ENCODE assay signal across 9 cellular contexts in the genomic region with DNA sequence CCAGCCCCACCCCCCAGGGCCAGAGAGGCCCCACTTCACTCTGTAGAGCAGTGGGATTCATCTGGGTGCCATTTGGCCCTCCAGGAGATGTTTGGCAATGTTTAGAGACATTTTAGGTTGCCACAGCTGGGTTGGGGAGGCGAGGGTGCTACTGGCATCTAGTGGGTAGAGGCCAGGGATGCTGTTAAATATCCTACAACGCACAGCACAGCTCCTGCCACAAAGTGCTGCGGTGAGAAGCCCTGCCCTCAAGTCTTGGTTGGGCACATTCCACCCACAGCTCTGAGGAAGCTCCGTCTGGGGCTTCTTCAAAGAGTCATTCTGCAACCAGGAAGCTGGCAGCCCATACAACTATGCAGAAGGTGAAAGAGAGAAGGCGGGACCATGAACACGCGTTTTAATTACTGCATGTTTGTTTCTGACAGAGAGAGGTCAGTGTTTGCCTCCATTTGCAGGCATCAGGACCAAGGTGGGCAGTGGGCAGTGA. TPM values are rescaled to one million over a fixed set of nuclear protein-coding genes. Genes with fewer than 3 reads are reported as not detected.
DNase-seq lines count a peak whose midpoint lies in the region; ATAC-seq and TF ChIP-seq lines count a peak whose summit lies in the region.
"Had no signal": no experiment of that assay in that cellular context is flagged by ENCODE, and none has a peak within 500 bp of the region (broad histone marks: within the 10 kb centered on the region; RNA-seq: fewer than 3 reads in every experiment).

No MANE protein-coding gene starts in this region.

- H3K36me3 ChIP-seq in BLaER1 (no peaks in the 10 kb centered on the region), IMR-90 (ENCODE audit: control insufficient read depth, insufficient read depth, low read length) (no peaks in the 10 kb centered on the region), mesenchymal stem cell (ENCODE audit: control insufficient read depth in 1 of 2, insufficient read depth in 2 of 2, low read depth in 1 of 2, low read length in 2 of 2) (no peaks in the 10 kb centered on the region), upper lobe of right lung (no peaks in the 10 kb centered on the region), brain microvascular endothelial cell (replicated peaks) (no peaks in the 10 kb centered on the region)

- no peak overlapping the region for H3K4ac ChIP-seq in IMR-90 (ENCODE audit: low read depth, low read length)
- H3K4ac ChIP-seq in mesenchymal stem cell (ENCODE audit: low read depth in 1 of 2, low read length in 2 of 2) = no peak overlapping the region

- CTCF ChIA-PET in IMR-90 (lab: Yijun Ruan, JAX) = no interaction called here

- in situ Hi-C loops in IMR-90 (cut with MboI; ENCODE audit: low sequenced_read_pairs) (no loop called here), brain microvascular endothelial cell (cut with HindIII; ENCODE audit: low pct_ligation_motif_present, low sequenced_read_pairs) (no loop called here)

- POLR2A ChIA-PET in IMR-90 (lab: Charles Lee; ENCODE audit: unreplicated experiment) = no interaction called here

- H4K5ac ChIP-seq in IMR-90 (ENCODE audit: low read depth, low read length) = no peak overlapping the region; the same call in 1 of the 2 replicates

- H3K9me1 ChIP-seq in IMR-90 (ENCODE audit: insufficient read depth, low read length) = no peaks in the 10 kb centered on the region

- peak; percentile 52 for ATAC-seq in GM19467 (IDR thresholded peaks at IDR 0.05; ENCODE audit: unreplicated experiment)
- ATAC-seq in IMR-90 (ENCODE audit: low read depth) = no peak
- ATAC-seq in upper lobe of right lung = peak; percentile 93

- H3K18ac ChIP-seq in IMR-90 (ENCODE audit: low read depth, low read length) (no peak overlapping the region; the same call in 1 of the 2 replicates), mesenchymal stem cell (ENCODE audit: low read depth in 1 of 2, low read length in 2 of 2) (peak overlapping the region; percentile 1 to 50)

- no peak overlapping the region for H3K56ac ChIP-seq in IMR-90 (ENCODE audit: extremely low read depth, insufficient read depth, low read length)

- H3K4me1 ChIP-seq in BLaER1 (peaks cover 69% of the 10 kb centered on the region), IMR-90 (ENCODE audit: control insufficient read depth, insufficient read depth, low read length) (0 out of 2 replicates have a peak, but pooled peaks cover 2% of the 10 kb centered on the region), mesenchymal stem cell (ENCODE audit: control insufficient read depth, insufficient read depth, low read depth, low read length) (peaks cover 2% of the 10 kb centered on the region), upper lobe of right lung (peaks cover 19% of the 10 kb centered on the region)

- intact Hi-C loops in IMR-90 (cut with micrococcal nuclease) = no loop called here
- intact Hi-C loops in upper lobe of right lung (cut with DNase I) = no loop called here

- H3K27ac ChIP-seq in BLaER1 = peak overlapping the region; percentile 77
- no peak overlapping the region for H3K27ac ChIP-seq in IMR-90 (ENCODE audit: insufficient read depth, low read length)
- H3K27ac ChIP-seq in mesenchymal stem cell (ENCODE audit: low read length, poor library complexity, severe bottlenecking) = no peak overlapping the region
- H3K27ac ChIP-seq in upper lobe of right lung = peak overlapping the region; percentile 76
- H3K27ac ChIP-seq in brain microvascular endothelial cell = no peak overlapping the region

- dilution Hi-C loops in IMR-90 (cut with HindIII; ENCODE audit: low sequenced_read_pairs, unreplicated experiment) = no loop called here

- no peak overlapping the region for H3K14ac ChIP-seq in IMR-90 (replicated peaks; ENCODE audit: low read depth, low read length)
- H3K14ac ChIP-seq in mesenchymal stem cell (ENCODE audit: low read length in 2 of 2) = no peak overlapping the region

- no peak for DNase-seq in IMR-90
- DNase-seq in activated T-cell treated with anti-CD3 and anti-CD28 coated beads for 24 hours (ENCODE audit: low read depth) = peak; percentile 58
- DNase-seq in mesenchymal stem cell = no peak
- DNase-seq in upper lobe of right lung = peak; percentile 74
- no peak for DNase-seq in NCI-H2171 treated with DMSO at 0.1 percent for 48 hours (lab: John Stamatoyannopoulos, UW)
- no peak for DNase-seq in brain microvascular endothelial cell

- peak overlapping the region; percentile 61 to 73 for H2BK12ac ChIP-seq in mesenchymal stem cell (ENCODE audit: low read length in 2 of 2)

- no peak for TF ChIP-seq RAD21 in IMR-90 (IDR thresholded peaks at IDR 0.05; ENCODE audit: low read length)

- no peak overlapping the region for H2BK5ac ChIP-seq in IMR-90 (ENCODE audit: low read depth, low read length, poor library complexity, severe bottlenecking)
- no peak overlapping the region for H2BK5ac ChIP-seq in mesenchymal stem cell (ENCODE audit: low read depth, low read length, poor library complexity, severe bottlenecking)

- H3K4me3 ChIP-seq in BLaER1 (0 out of 2 replicates have a peak overlapping the region, but pooled peaks have one; percentile 11), IMR-90 (ENCODE audit: insufficient read depth, low read depth, low read length) (no peak overlapping the region), mesenchymal stem cell (ENCODE audit: insufficient read depth in 1 of 2, low read depth in 1 of 2, low read length in 2 of 2) (no peak overlapping the region), upper lobe of right lung (no peak overlapping the region), brain microvascular endothelial cell (ENCODE audit: low read depth, low read length) (no peak overlapping the region)

- no peaks in the 10 kb centered on the region for H4K20me1 ChIP-seq in BLaER1
- H4K20me1 ChIP-seq in IMR-90 (ENCODE audit: insufficient read depth, low read length) = no peaks in the 10 kb centered on the region

- H2BK15ac ChIP-seq in IMR-90 (ENCODE audit: low read depth, low read length) (no peak overlapping the region), mesenchymal stem cell (ENCODE audit: low read depth, poor library complexity, severe bottlenecking) (peak overlapping the region; percentile 19)

- no peak overlapping the region for H4K8ac ChIP-seq in IMR-90 (ENCODE audit: low read depth in 2 of 2, low read length in 2 of 2)
- peak overlapping the region; percentile 17 for H4K8ac ChIP-seq in mesenchymal stem cell (ENCODE audit: low read length)

- WGBS in IMR-90 (ENCODE audit: extremely low coverage in 2 of 2, insufficient read length in 1 of 2), 2 experiments = no CpG with 5 or more reads among the region's 7 CpGs
- 96% methylated on average over 7 of the region's 7 CpGs for WGBS in mesenchymal stem cell

- H2AFZ ChIP-seq in IMR-90 (replicated peaks; ENCODE audit: low read length, poor library complexity) (no peak overlapping the region), mesenchymal stem cell (ENCODE audit: low read depth, low read length) (no peak overlapping the region)

- H3K9ac ChIP-seq in BLaER1 (peak overlapping the region; percentile 50; the same call in 1 of the 2 replicates), IMR-90 (ENCODE audit: low read depth, low read length) (no peak overlapping the region), mesenchymal stem cell (ENCODE audit: low read length) (no peak overlapping the region)

- no peak overlapping the region for H3K23ac ChIP-seq in IMR-90 (ENCODE audit: low read depth, low read length)
- H3K23ac ChIP-seq in mesenchymal stem cell (ENCODE audit: low read length in 2 of 2) = no peak overlapping the region

- no peak overlapping the region for H4K91ac ChIP-seq in IMR-90 (ENCODE audit: insufficient read depth, low read depth, low read length)
- peak overlapping the region; percentile 39 for H4K91ac ChIP-seq in mesenchymal stem cell (ENCODE audit: low read length)

- no peak overlapping the region for H2BK20ac ChIP-seq in IMR-90 (ENCODE audit: low read depth, low read length)

- no peaks in the 10 kb centered on the region for H3K27me3 ChIP-seq in BLaER1
- no peaks in the 10 kb centered on the region for H3K27me3 ChIP-seq in IMR-90 (ENCODE audit: control insufficient read depth, insufficient read depth, low read length)
- no peaks in the 10 kb centered on the region for H3K27me3 ChIP-seq in mesenchymal stem cell (ENCODE audit: control insufficient read depth in 1 of 2, insufficient read depth in 1 of 2, low read length in 2 of 2)
- H3K27me3 ChIP-seq in upper lobe of right lung = no peaks in the 10 kb centered on the region
- no peaks in the 10 kb centered on the region for H3K27me3 ChIP-seq in brain microvascular endothelial cell (replicated peaks)

- H2BK120ac ChIP-seq in IMR-90 (ENCODE audit: low read depth, low read length) = no peak overlapping the region
- H2BK120ac ChIP-seq in mesenchymal stem cell (ENCODE audit: low read depth, low read length) = no peak overlapping the region

- no peak overlapping the region for H2AK9ac ChIP-seq in IMR-90 (replicated peaks; ENCODE audit: low read depth, low read length, poor library complexity)

- TF ChIP-seq CTCF in IMR-90 (conservative IDR thresholded peaks at IDR 0.05; ENCODE audit: low read depth, low read length) (no peak), upper lobe of right lung (IDR thresholded peaks at IDR 0.05) (no peak), brain microvascular endothelial cell (IDR thresholded peaks at IDR 0.05; ENCODE audit: low read depth, low read length, missing control alignments) (no peak)

- H3K79me1 ChIP-seq in IMR-90 (ENCODE audit: low read depth in 1 of 2, low read length in 2 of 2) (no peaks in the 10 kb centered on the region), mesenchymal stem cell (replicated peaks; ENCODE audit: low read length, poor library complexity, severe bottlenecking) (no peaks in the 10 kb centered on the region)

- H3K9me3 ChIP-seq in BLaER1 (no peaks in the 10 kb centered on the region), IMR-90 (ENCODE audit: control insufficient read depth, insufficient read depth, low read length) (no peaks in the 10 kb centered on the region), mesenchymal stem cell (ENCODE audit: control insufficient read depth, low read length) (peaks cover 6% of the 10 kb centered on the region), upper lobe of right lung (no peaks in the 10 kb centered on the region)

- BruUV-seq in IMR-90 (replicated peaks; lab: Mats Ljungman, UMichigan) = no TSS peak

- H3K4me2 ChIP-seq in BLaER1 (peak overlapping the region; percentile 64), IMR-90 (ENCODE audit: low read depth, low read length) (no peak overlapping the region), mesenchymal stem cell (ENCODE audit: low read length, poor library complexity, severe bottlenecking) (no peak overlapping the region)

- 0 out of 2 replicates have a peak overlapping the region, but pooled peaks have one; percentile 23 for H2AK5ac ChIP-seq in IMR-90 (ENCODE audit: low read depth, low read length)
- H2AK5ac ChIP-seq in mesenchymal stem cell (ENCODE audit: low read length, severe bottlenecking) = no peak overlapping the region

- TF ChIP-seq POLR2A in IMR-90 (IDR thresholded peaks at IDR 0.05; ENCODE audit: low read depth, low read length) = no peak

TF ChIP-seq in IMR-90, 13 proteins besides CTCF, POLR2A, EP300 and RAD21 (continues in another document):
- TF ChIP-seq CHD1 (IDR thresholded peaks at IDR 0.05; ENCODE audit: low read depth, low read length) = no peak
- no peak for TF ChIP-seq BHLHE40 (IDR thresholded peaks at IDR 0.05; ENCODE audit: low read depth, low read length)

RNA-seq across cellular contexts. Expression of gene FAM9C, which starts 48.1 kb away (rescaled TPM):
- not detected in 2 replicates for total RNA-seq in IMR-90 (2012; rRNA removed)
- polyA plus RNA-seq in IMR-90 (2012; rRNA removed) = not detected in 2 replicates
- polyA plus RNA-seq in IMR-90 (2012; cell fraction: cytosol; rRNA removed) = not detected in 2 replicates
- polyA plus RNA-seq in IMR-90 (2012; cell fraction: nucleus; rRNA removed; ENCODE audit: low replicate concordance) = not detected in 2 replicates
- 0.07 TPM for polyA plus RNA-seq in mesenchymal stem cell (2013, experiment 1 of 2)
- 0.04 TPM for polyA plus RNA-seq in mesenchymal stem cell (2013, experiment 2 of 2)
- total RNA-seq in upper lobe of right lung = not detected
- total RNA-seq: right cardiac atrium had no signal

Comparison
In these comparisons a context has a peak if more than half of its experiments do, and no peak if none do; other contexts are left out.
1. H3K27ac ChIP-seq: peak in BLaER1 (single experiment) and upper lobe of right lung (single experiment); none in IMR-90 (single experiment), mesenchymal stem cell (single experiment) and brain microvascular endothelial cell (single experiment).
2. DNase-seq: peak in activated T-cell treated with anti-CD3 and anti-CD28 coated beads for 24 hours (single experiment) and upper lobe of right lung (single experiment); none in IMR-90 (single experiment), mesenchymal stem cell (single experiment), NCI-H2171 treated with DMSO at 0.1 percent for 48 hours (single experiment) and brain microvascular endothelial cell (single experiment).